Comparison of ENCODE assay signal across 18 cellular contexts in genomic region chr1:222369991-222370910, GRCh38.
DNase-seq lines count a peak whose midpoint lies in the region; ATAC-seq and TF ChIP-seq lines count a peak whose summit lies in the region.
"Had no signal": no experiment of that assay in that cellular context is flagged by ENCODE, and none has a peak within 500 bp of the region (broad histone marks: within the 10 kb centered on the region; RNA-seq: fewer than 3 reads in every experiment).

No MANE protein-coding gene starts in this region.

- H3K9me3 ChIP-seq in cardiac muscle cell (ENCODE audit: low read depth) (no peaks in the 10 kb centered on the region), SK-N-SH (no peaks in the 10 kb centered on the region), smooth muscle cell (replicated peaks; ENCODE audit: low read depth) (no peaks in the 10 kb centered on the region)
- H3K9me3 ChIP-seq: vagina had no signal

- ATAC-seq in left cardiac atrium (no peak), foreskin keratinocyte (peak; percentile 68), GM21381 (IDR thresholded peaks at IDR 0.05; ENCODE audit: unreplicated experiment) (no peak)
- no peak for ATAC-seq in activated T-cell treated with anti-CD3 and anti-CD28 coated beads, Interleukin-2, amount 50 U/mL, for 72 hours (replicated peaks in 1 of 2)
- ATAC-seq: activated CD8-positive, alpha-beta T cell treated with anti-CD3 and anti-CD28 coated beads, Interleukin-2, amount 10 ng/mL, durations not matched to agents 7 days and 5 days; left lobe of liver had no signal

- intact Hi-C loops in left cardiac atrium (cut with DNase I): no loop called here

- no peak for TF ChIP-seq RAD21 in SK-N-SH (IDR thresholded peaks at IDR 0.05; ENCODE audit: low read length)

- no peaks in the 10 kb centered on the region for H3K36me3 Mint-ChIP-seq in activated T-cell treated with anti-CD3 and anti-CD28 coated beads, Interleukin-2, amount 50 U/mL, for 72 hours (ENCODE audit: insufficient read depth in 2 of 2)

- H3K79me2 ChIP-seq in SK-N-SH (ENCODE audit: insufficient read depth) (no peaks in the 10 kb centered on the region), smooth muscle cell (ENCODE audit: low read depth) (no peaks in the 10 kb centered on the region)

- TF ChIP-seq CTCF in cardiac muscle cell (IDR thresholded peaks at IDR 0.05; ENCODE audit: low read depth, low read length) (no peak), SK-N-SH (IDR thresholded peaks at IDR 0.05) (no peak), foreskin keratinocyte (conservative IDR thresholded peaks at IDR 0.05) (no peak), smooth muscle cell (IDR thresholded peaks at IDR 0.05; ENCODE audit: borderline replicate concordance, insufficient read depth, poor library complexity, severe bottlenecking) (no peak)

- WGBS in SK-N-SH (ENCODE audit: low lambda C conversion rate): 59% methylated on average over 12 of the region's 13 CpGs
- WGBS in smooth muscle cell (ENCODE audit: low lambda C conversion rate): 25% methylated on average over 13 of the region's 13 CpGs

- H3K27me3 ChIP-seq in cardiac muscle cell (no peaks in the 10 kb centered on the region), SK-N-SH (ENCODE audit: insufficient read depth) (no peaks in the 10 kb centered on the region), foreskin keratinocyte (no peaks in the 10 kb centered on the region), smooth muscle cell (ENCODE audit: low read depth) (no peaks in the 10 kb centered on the region)
- H3K27me3 ChIP-seq: vagina had no signal

- H3K4me1 ChIP-seq in cardiac muscle cell (ENCODE audit: low read depth) (peaks cover 12% of the 10 kb centered on the region), SK-N-SH (ENCODE audit: control insufficient read depth in 1 of 2, insufficient read depth in 2 of 2, low read depth in 1 of 2, low read length in 1 of 2) (peaks cover 0 to 9% of the 10 kb centered on the region in 2 experiments; a peak in 3 of 4 replicates), foreskin keratinocyte (peaks cover 17% of the 10 kb centered on the region), smooth muscle cell (ENCODE audit: low read depth) (peaks cover 9% of the 10 kb centered on the region)
- H3K4me1 ChIP-seq: vagina had no signal

- H3K27ac ChIP-seq in cardiac muscle cell (no peak overlapping the region), SK-N-SH (ENCODE audit: low read depth in 2 of 2, low read length in 1 of 2) (peak overlapping the region in 1 of 2 experiments; percentile 58; a peak in 2 of 4 replicates), foreskin keratinocyte (no peak overlapping the region), smooth muscle cell (ENCODE audit: low read depth) (peak overlapping the region; percentile 81)
- H3K27ac ChIP-seq: vagina had no signal

- H3K9ac ChIP-seq in SK-N-SH (no peak overlapping the region), smooth muscle cell (ENCODE audit: low read depth) (peak overlapping the region; percentile 40)

- H3F3A ChIP-seq in SK-N-SH (replicated peaks; ENCODE audit: insufficient read depth) (no peaks in the 10 kb centered on the region), smooth muscle cell (ENCODE audit: low read depth) (peaks cover 10% of the 10 kb centered on the region)

- CTCF ChIA-PET in SK-N-SH (lab: Yijun Ruan, JAX): no interaction called here

- H3K4me2 ChIP-seq in SK-N-SH: no peak overlapping the region
- peak overlapping the region; percentile 20 for H3K4me2 ChIP-seq in smooth muscle cell

- no peaks in the 10 kb centered on the region for H3K9me2 ChIP-seq in SK-N-SH

- H3K9me3 Mint-ChIP-seq in activated T-cell treated with anti-CD3 and anti-CD28 coated beads, Interleukin-2, amount 50 U/mL, for 72 hours: no peaks in the 10 kb centered on the region
- H3K9me3 Mint-ChIP-seq: dendritic cell treated with granulocyte-macrophage colony-stimulating factor and Interleukin-4, amounts not matched to agents 40 ng/mL and 50 ng/mL, for 4 days had no signal

- peak; percentile 2 to 46 for DNase-seq in cardiac muscle cell (ENCODE audit: low read depth in 1 of 2, low spot score in 1 of 2)
- DNase-seq in left cardiac atrium: no peak
- DNase-seq in SK-N-SH: no peak
- DNase-seq in foreskin keratinocyte: peak; percentile 15 to 77
- no peak for DNase-seq in smooth muscle cell (lab: John Stamatoyannopoulos, UW; ENCODE audit: unreplicated experiment)
- DNase-seq in activated T-cell treated with anti-CD3 and anti-CD28 coated beads, Interleukin-2, amount 50 U/mL, for 72 hours: no peak
- DNase-seq in NCI-H187 treated with DMSO at 0.1 percent for 48 hours (lab: John Stamatoyannopoulos, UW): no peak
- DNase-seq: ACHN; activated CD8-positive, alpha-beta T cell treated with anti-CD3 and anti-CD28 coated beads, Interleukin-2, amount 10 ng/mL, durations not matched to agents 7 days and 5 days; activated naive CD4-positive, alpha-beta T cell treated with Interleukin-2 at 50 U/mL for 16 hours; DND-41; foreskin melanocyte; Kasumi-1; NCI-H2081 treated with DMSO at 0.1 percent for 48 hours had no signal

- no peak overlapping the region for H3K27ac Mint-ChIP-seq in activated T-cell treated with anti-CD3 and anti-CD28 coated beads, Interleukin-2, amount 50 U/mL, for 72 hours
- H3K27ac Mint-ChIP-seq: activated CD8-positive, alpha-beta T cell treated with anti-CD3 and anti-CD28 coated beads, Interleukin-2, amount 10 ng/mL, durations not matched to agents 7 days and 5 days; dendritic cell treated with granulocyte-macrophage colony-stimulating factor and Interleukin-4, amounts not matched to agents 40 ng/mL and 50 ng/mL, for 4 days had no signal

- H3K4me3 ChIP-seq in cardiac muscle cell: no peak overlapping the region
- no peak overlapping the region; a peak in 1 of 4 replicates for H3K4me3 ChIP-seq in SK-N-SH (ENCODE audit: low read depth in 2 of 2, low read length in 1 of 2)
- no peak overlapping the region for H3K4me3 ChIP-seq in smooth muscle cell
- H3K4me3 ChIP-seq: vagina had no signal

- no peaks in the 10 kb centered on the region for H3K27me3 Mint-ChIP-seq in activated T-cell treated with anti-CD3 and anti-CD28 coated beads, Interleukin-2, amount 50 U/mL, for 72 hours (ENCODE audit: low read depth)
- H3K27me3 Mint-ChIP-seq: dendritic cell treated with granulocyte-macrophage colony-stimulating factor and Interleukin-4, amounts not matched to agents 40 ng/mL and 50 ng/mL, for 4 days had no signal

- H3K4me1 Mint-ChIP-seq in activated T-cell treated with anti-CD3 and anti-CD28 coated beads, Interleukin-2, amount 50 U/mL, for 72 hours (ENCODE audit: low read depth): no peaks in the 10 kb centered on the region

- no peaks in the 10 kb centered on the region for H3K36me3 ChIP-seq in cardiac muscle cell
- H3K36me3 ChIP-seq in SK-N-SH (replicated peaks in 1 of 2; ENCODE audit: control insufficient read depth in 1 of 2, insufficient read depth in 2 of 2, low read length in 1 of 2): no peaks in the 10 kb centered on the region
- H3K36me3 ChIP-seq in smooth muscle cell (ENCODE audit: low read depth): no peaks in the 10 kb centered on the region
- H3K36me3 ChIP-seq: vagina had no signal

- H4K20me1 ChIP-seq in SK-N-SH (ENCODE audit: insufficient read depth) (no peaks in the 10 kb centered on the region), smooth muscle cell (ENCODE audit: low read depth) (no peaks in the 10 kb centered on the region)

- H3K4me3 Mint-ChIP-seq in activated T-cell treated with anti-CD3 and anti-CD28 coated beads, Interleukin-2, amount 50 U/mL, for 72 hours: no peak overlapping the region
- H3K4me3 Mint-ChIP-seq: activated CD8-positive, alpha-beta T cell treated with anti-CD3 and anti-CD28 coated beads, Interleukin-2, amount 10 ng/mL, durations not matched to agents 7 days and 5 days; dendritic cell treated with granulocyte-macrophage colony-stimulating factor and Interleukin-4, amounts not matched to agents 40 ng/mL and 50 ng/mL, for 4 days had no signal

- H2AFZ ChIP-seq in SK-N-SH (ENCODE audit: low read depth): no peak overlapping the region
- no peak overlapping the region for H2AFZ ChIP-seq in smooth muscle cell (ENCODE audit: low read depth)

- no peak for TF ChIP-seq EP300 in SK-N-SH (IDR thresholded peaks at IDR 0.05; ENCODE audit: borderline replicate concordance in 1 of 2, low read depth in 1 of 2, low read length in 1 of 2)

- POLR2A ChIA-PET in SK-N-SH (lab: Yijun Ruan, JAX): no interaction called here

TF ChIP-seq in SK-N-SH, 30 proteins besides CTCF, POLR2A, EP300 and RAD21:
- no peak for TF ChIP-seq MAX (IDR thresholded peaks at IDR 0.05; ENCODE audit: low read depth)
- TF ChIP-seq ELF1 (IDR thresholded peaks at IDR 0.05): no peak
- TF ChIP-seq TCF12 (IDR thresholded peaks at IDR 0.05): peak; percentile 31; the same call in 1 of the 2 replicates
- TF ChIP-seq IRF3 (IDR thresholded peaks at IDR 0.05; ENCODE audit: low read depth, low read length): no peak

Comparison
In these comparisons a context has a peak if more than half of its experiments do, and no peak if none do; other contexts are left out.
1. DNase-seq: peak in cardiac muscle cell (2 of 2) and foreskin keratinocyte (2 of 2); none in left cardiac atrium (single experiment), SK-N-SH (single experiment), smooth muscle cell (single experiment), activated T-cell treated with anti-CD3 and anti-CD28 coated beads, Interleukin-2, amount 50 U/mL, for 72 hours (0 of 2) and NCI-H187 treated with DMSO at 0.1 percent for 48 hours (single experiment).